ENCODE assay signal across 15 cellular contexts in genomic region chr10:6558272-6558671, GRCh38. TPM values are rescaled to one million over a fixed set of nuclear protein-coding genes. Genes with fewer than 3 reads are reported as not detected.
DNase-seq lines count a peak whose midpoint lies in the region; ATAC-seq and TF ChIP-seq lines count a peak whose summit lies in the region.
"Had no signal": no experiment of that assay in that cellular context is flagged by ENCODE, and none has a peak within 500 bp of the region (broad histone marks: within the 10 kb centered on the region; RNA-seq: fewer than 3 reads in every experiment).

No MANE protein-coding gene starts in this region.

- no peaks in the 10 kb centered on the region for H3K9me3 Mint-ChIP-seq in CD4-positive, alpha-beta memory T cell
- peaks cover 6% of the 10 kb centered on the region for H3K9me3 Mint-ChIP-seq in activated T-helper 17 cell treated with anti-CD3 and anti-CD28 coated beads, Interleukin-2, amount 50 U/mL, for 72 hours
- H3K9me3 Mint-ChIP-seq in naive thymus-derived CD8-positive, alpha-beta T cell: no peaks in the 10 kb centered on the region
- H3K9me3 Mint-ChIP-seq in Caco-2 (ENCODE audit: unreplicated experiment): no peaks in the 10 kb centered on the region

- POLR2A ChIA-PET in CD4-positive, alpha-beta memory T cell (lab: Charles Lee; ENCODE audit: partially characterized antibody): interaction anchor here (0.7 to 14.0 kb wide), 22 partner anchors 9 to 101 kb away, joined by 3 to 136 read pairs (median 6); partner anchors contain the start of gene PRKCQ
- POLR2A ChIA-PET in naive thymus-derived CD8-positive, alpha-beta T cell (lab: Charles Lee): interaction anchor here (0.9 to 2.4 kb wide), 4 partner anchors 9 to 41 kb away, joined by 3 to 13 read pairs (median 5); no protein-coding TSS in a partner anchor
- POLR2A ChIA-PET in Caco-2 (lab: Charles Lee): no interaction called here

- peak; percentile 50 to 78 (median 67) for DNase-seq in CD4-positive, alpha-beta memory T cell
- DNase-seq in Jurkat, Clone E6-1 (ENCODE audit: low read depth, low spot score): peak; percentile 86
- peak in 2 of 10 donors; percentile 26 to 35 for DNase-seq in naive thymus-derived CD8-positive, alpha-beta T cell
- DNase-seq in cerebellum (ENCODE audit: low spot score) (no peak), AG08395 (ENCODE audit: low spot score) (no peak), Caco-2 (no peak)
- DNase-seq: activated gamma-delta T cell treated with Interleukin-2 at 50 U/mL for 16 hours, Karpas-422, lower lobe of right lung, NCI-H1092 treated with DMSO at 0.1 percent for 48 hours, NCI-H524 had no signal

- H3K27ac Mint-ChIP-seq in CD4-positive, alpha-beta memory T cell: peak overlapping the region; percentile 90 to 98 (median 94)
- peak overlapping the region; percentile 98 for H3K27ac Mint-ChIP-seq in activated T-helper 17 cell treated with anti-CD3 and anti-CD28 coated beads, Interleukin-2, amount 50 U/mL, for 72 hours
- H3K27ac Mint-ChIP-seq in naive thymus-derived CD8-positive, alpha-beta T cell: peak overlapping the region; percentile 70 to 96 (median 85)
- no peak overlapping the region for H3K27ac Mint-ChIP-seq in Caco-2 (ENCODE audit: unreplicated experiment)

- intact Hi-C loops in CD4-positive, alpha-beta memory T cell (cut with micrococcal nuclease): loop anchor here (1.0 to 2.0 kb wide), 2 partner anchors 15 to 21 kb away; no protein-coding TSS in a partner anchor
- intact Hi-C loops in Caco-2 (cut with micrococcal nuclease; ENCODE audit: unreplicated experiment): no loop called here

- CTCF ChIA-PET in CD4-positive, alpha-beta memory T cell (lab: Charles Lee; ENCODE audit: partially characterized antibody): interaction anchor here (0.7 to 4.5 kb wide), 11 partner anchors 11 to 90 kb away, joined by 3 to 29 read pairs (median 4); partner anchors contain the start of gene PRKCQ
- CTCF ChIA-PET in Caco-2 (lab: Charles Lee): no interaction called here

- peak overlapping the region in 1 of 2 donors; percentile 21 for H3K4me3 ChIP-seq in CD4-positive, alpha-beta memory T cell (ENCODE audit: low read length in 2 of 2)
- no peak overlapping the region for H3K4me3 ChIP-seq in Jurkat, Clone E6-1 (ENCODE audit: low read length)
- H3K4me3 ChIP-seq in Caco-2 (ENCODE audit: low read depth, low read length): no peak overlapping the region
- H3K4me3 ChIP-seq: hepatocyte, lower lobe of right lung, upper lobe of left lung had no signal

- peak; percentile 61 for ATAC-seq in activated T-helper 17 cell treated with anti-CD3 and anti-CD28 coated beads, Interleukin-2, amount 50 U/mL, for 72 hours (replicated peaks)
- ATAC-seq in naive thymus-derived CD8-positive, alpha-beta T cell: peak; percentile 54 to 70
- ATAC-seq: lower lobe of right lung, sciatic nerve had no signal

- peaks cover 78 to 94% (median 87%) of the 10 kb centered on the region in 4 donors for H3K4me1 Mint-ChIP-seq in CD4-positive, alpha-beta memory T cell
- H3K4me1 Mint-ChIP-seq in activated T-helper 17 cell treated with anti-CD3 and anti-CD28 coated beads, Interleukin-2, amount 50 U/mL, for 72 hours: peaks cover 76% of the 10 kb centered on the region
- peaks cover 64 to 94% (median 89%) of the 10 kb centered on the region in 4 donors for H3K4me1 Mint-ChIP-seq in naive thymus-derived CD8-positive, alpha-beta T cell
- H3K4me1 Mint-ChIP-seq in Caco-2 (ENCODE audit: low read depth, unreplicated experiment): no peaks in the 10 kb centered on the region

- peak overlapping the region; percentile 43 for H3K27ac ChIP-seq in CD4-positive, alpha-beta memory T cell (ENCODE audit: low read depth, low read length)
- H3K27ac ChIP-seq: hepatocyte, lower lobe of right lung had no signal

- no peaks in the 10 kb centered on the region for H3K27me3 ChIP-seq in CD4-positive, alpha-beta memory T cell (ENCODE audit: insufficient read depth, low read length)
- no peaks in the 10 kb centered on the region for H3K27me3 ChIP-seq in Caco-2 (replicated peaks; ENCODE audit: control insufficient read depth, insufficient read depth, low read length)
- H3K27me3 ChIP-seq: hepatocyte, upper lobe of left lung had no signal

- peak overlapping the region; percentile 82 to 88 (median 86) for H3K4me3 Mint-ChIP-seq in CD4-positive, alpha-beta memory T cell
- peak overlapping the region; percentile 90 for H3K4me3 Mint-ChIP-seq in activated T-helper 17 cell treated with anti-CD3 and anti-CD28 coated beads, Interleukin-2, amount 50 U/mL, for 72 hours
- peak overlapping the region; percentile 21 to 79 (median 58) for H3K4me3 Mint-ChIP-seq in naive thymus-derived CD8-positive, alpha-beta T cell
- no peak overlapping the region for H3K4me3 Mint-ChIP-seq in Caco-2 (ENCODE audit: unreplicated experiment)

- no peaks in the 10 kb centered on the region for H3K9me3 ChIP-seq in CD4-positive, alpha-beta memory T cell (ENCODE audit: control insufficient read depth in 1 of 2, low read length in 2 of 2)
- no peaks in the 10 kb centered on the region for H3K9me3 ChIP-seq in Caco-2
- H3K9me3 ChIP-seq: lower lobe of right lung, upper lobe of left lung had no signal

- peaks cover 35 to 45% of the 10 kb centered on the region in 2 donors for H3K36me3 Mint-ChIP-seq in CD4-positive, alpha-beta memory T cell
- peaks cover 64% of the 10 kb centered on the region for H3K36me3 Mint-ChIP-seq in activated T-helper 17 cell treated with anti-CD3 and anti-CD28 coated beads, Interleukin-2, amount 50 U/mL, for 72 hours (ENCODE audit: low read depth)
- peaks cover 0 to 31% (median 16%) of the 10 kb centered on the region in 3 donors for H3K36me3 Mint-ChIP-seq in naive thymus-derived CD8-positive, alpha-beta T cell
- no peaks in the 10 kb centered on the region for H3K36me3 Mint-ChIP-seq in Caco-2 (ENCODE audit: insufficient read depth, unreplicated experiment)

- no peak for TF ChIP-seq CTCF in Caco-2 (IDR thresholded peaks at IDR 0.05; ENCODE audit: insufficient read depth in 1 of 2, low read depth in 1 of 2, low read length in 1 of 2, severe bottlenecking in 1 of 2, unreplicated experiment in 1 of 2)

- H3K27me3 Mint-ChIP-seq in CD4-positive, alpha-beta memory T cell: no peaks in the 10 kb centered on the region
- H3K27me3 Mint-ChIP-seq in activated T-helper 17 cell treated with anti-CD3 and anti-CD28 coated beads, Interleukin-2, amount 50 U/mL, for 72 hours: no peaks in the 10 kb centered on the region
- H3K27me3 Mint-ChIP-seq in naive thymus-derived CD8-positive, alpha-beta T cell: no peaks in the 10 kb centered on the region
- H3K27me3 Mint-ChIP-seq in Caco-2 (ENCODE audit: insufficient read depth, unreplicated experiment): peaks cover 16% of the 10 kb centered on the region

- H3K36me3 ChIP-seq in CD4-positive, alpha-beta memory T cell (ENCODE audit: insufficient read depth, low read length): no peaks in the 10 kb centered on the region
- H3K36me3 ChIP-seq in Caco-2 (ENCODE audit: control insufficient read depth, insufficient read depth, low read length): no peaks in the 10 kb centered on the region
- H3K36me3 ChIP-seq: lower lobe of right lung, upper lobe of left lung had no signal

- no TSS peak for BruUV-seq in Caco-2 (replicated peaks; lab: Mats Ljungman, UMichigan)

- H3K4me1 ChIP-seq in CD4-positive, alpha-beta memory T cell (ENCODE audit: insufficient read depth, low read length): peaks cover 94% of the 10 kb centered on the region
- H3K4me1 ChIP-seq in Caco-2: no peaks in the 10 kb centered on the region

RNA-seq across cellular contexts. Expression of gene PRKCQ, which starts 21.8 kb away (rescaled TPM):
- 10 to 100 TPM; 70.5 to 71.5 TPM for total RNA-seq in CD4-positive, alpha-beta memory T cell
- polyA plus RNA-seq in CD4-positive, alpha-beta memory T cell: 10 to 100 TPM; 45.0 to 77.1 TPM
- 17.6 TPM for polyA plus RNA-seq in Jurkat, Clone E6-1 (2012; ENCODE audit: insufficient read depth, insufficient read length)
- total RNA-seq in activated T-helper 17 cell treated with anti-CD3 and anti-CD28 coated beads, Interleukin-2, amount 50 U/mL, for 72 hours: 10 to 100 TPM; 35.3 to 37.8 TPM
- 10 to 100 TPM; 59.3 to 60.0 TPM for total RNA-seq in naive thymus-derived CD8-positive, alpha-beta T cell
- 10 to 100 TPM; 30.9 to 51.6 (median 37.6) TPM for polyA plus RNA-seq in naive thymus-derived CD8-positive, alpha-beta T cell
- total RNA-seq in cerebellum: 0.91 TPM
- total RNA-seq in Caco-2 (2022): 1.5 and 2.4 TPM in 2 replicates

Comparison
In these comparisons a context has a peak if more than half of its experiments do, and no peak if none do; other contexts are left out.
1. DNase-seq: peak in CD4-positive, alpha-beta memory T cell (5 of 5) and Jurkat, Clone E6-1 (single experiment); none in cerebellum (single experiment), AG08395 (single experiment) and Caco-2 (0 of 2).
2. RNA of gene PRKCQ, which starts 21.8 kb away (total RNA-seq): 70.5 to 71.5 TPM in CD4-positive, alpha-beta memory T cell, 59.3 to 60.0 TPM in naive thymus-derived CD8-positive, alpha-beta T cell and 35.3 to 37.8 TPM in activated T-helper 17 cell treated with anti-CD3 and anti-CD28 coated beads, Interleukin-2, amount 50 U/mL, for 72 hours; 1.5 to 2.4 TPM in Caco-2 and 0.91 TPM in cerebellum (single experiment); every median in the first group is over 10 times any median in the second.